Comparison of ENCODE assay signal across 15 cellular contexts in the genomic region with DNA sequence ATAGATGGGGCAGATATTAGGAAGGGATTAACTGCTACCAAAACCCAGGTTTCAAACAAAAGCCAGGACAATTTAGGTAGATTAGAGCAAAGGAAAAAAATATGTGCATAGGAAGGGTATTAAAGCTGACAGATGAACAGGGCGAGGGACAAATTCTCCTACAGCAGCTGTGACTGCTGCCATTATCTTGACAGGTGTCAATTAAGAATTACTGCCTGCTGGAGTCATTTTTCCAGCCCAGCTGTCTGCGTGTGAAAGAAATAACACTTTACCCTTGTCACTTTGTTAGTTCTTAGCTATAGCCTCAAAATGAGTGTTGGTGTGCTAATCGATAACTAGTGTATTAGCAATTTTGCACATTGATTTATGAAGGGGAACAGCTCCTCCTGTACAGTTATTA. TPM values are rescaled to one million over a fixed set of nuclear protein-coding genes. Genes with fewer than 3 reads are reported as not detected.
A peak's percentile ranks its signal among the peaks of the same experiment; 100 is the strongest.
DNase-seq lines count a peak whose midpoint lies in the region; ATAC-seq and TF ChIP-seq lines count a peak whose summit lies in the region.
"Had no signal": no experiment of that assay in that cellular context is flagged by ENCODE, and none has a peak within 500 bp of the region (broad histone marks: within the 10 kb centered on the region; RNA-seq: fewer than 3 reads in every experiment).

No MANE protein-coding gene starts in this region.

- peak overlapping the region; percentile 87 for H3K27ac Mint-ChIP-seq in central memory CD8-positive, alpha-beta T cell (ENCODE audit: low read depth)
- H3K27ac Mint-ChIP-seq: memory B cell had no signal

- no peaks in the 10 kb centered on the region for H3F3A ChIP-seq in neural cell (ENCODE audit: insufficient read depth, low read length, poor library complexity, severe bottlenecking)

- peak; percentile 97 for TF ChIP-seq EP300 in neural cell (conservative IDR thresholded peaks at IDR 0.05; ENCODE audit: poor library complexity, severe bottlenecking)

- peak overlapping the region; percentile 47 for H3K4me2 ChIP-seq in neural cell (ENCODE audit: low read length)

- peaks cover 6% of the 10 kb centered on the region for H3K36me3 Mint-ChIP-seq in central memory CD8-positive, alpha-beta T cell (ENCODE audit: insufficient read depth)
- H3K36me3 Mint-ChIP-seq: memory B cell had no signal

- no peak overlapping the region for H2AFZ ChIP-seq in neural cell (ENCODE audit: low read depth, low read length)

- no peak overlapping the region for H3K4me3 Mint-ChIP-seq in central memory CD8-positive, alpha-beta T cell
- H3K4me3 Mint-ChIP-seq: activated CD4-positive, alpha-beta T cell treated with anti-CD3 and anti-CD28 coated beads, Interleukin-2, amount 10 ng/mL, durations not matched to agents 7 days and 5 days; memory B cell had no signal

- no peaks in the 10 kb centered on the region for H4K20me1 ChIP-seq in neural cell (ENCODE audit: insufficient read depth)

- no peak for TF ChIP-seq RAD21 in neural cell (conservative IDR thresholded peaks at IDR 0.05)

- H3K27me3 Mint-ChIP-seq in central memory CD8-positive, alpha-beta T cell: no peaks in the 10 kb centered on the region
- H3K27me3 Mint-ChIP-seq: activated CD4-positive, alpha-beta T cell treated with anti-CD3 and anti-CD28 coated beads, Interleukin-2, amount 10 ng/mL, durations not matched to agents 7 days and 5 days; memory B cell had no signal

- no peaks in the 10 kb centered on the region for H3K79me2 ChIP-seq in neural cell (replicated peaks; ENCODE audit: insufficient read depth, low read length)

- H3K9me2 ChIP-seq in neural cell (ENCODE audit: insufficient read depth, low read length): no peaks in the 10 kb centered on the region

- peak; percentile 73 for DNase-seq in DMS 273 (lab: John Stamatoyannopoulos, UW; ENCODE audit: unreplicated experiment)
- peak; percentile 28 for DNase-seq in NCI-H1417 treated with DMSO at 0.1 percent for 48 hours (lab: John Stamatoyannopoulos, UW)
- DNase-seq in central memory CD8-positive, alpha-beta T cell (ENCODE audit: low spot score in 2 of 2): no peak
- no peak for DNase-seq in activated CD4-positive, alpha-beta T cell treated with anti-CD3 and anti-CD28 coated beads, Interleukin-2, amount 50 U/mL, for 48 hours
- DNase-seq in activated T-cell treated with anti-CD3 and anti-CD28 coated beads, Interleukin-2, amount 50 U/mL, for 1 hour: no peak
- no peak for DNase-seq in activated CD4-positive, alpha-beta T cell treated with anti-CD3 and anti-CD28 coated beads for 1 hour
- no peak for DNase-seq in amygdala (lab: John Stamatoyannopoulos, UW)
- DNase-seq: activated CD4-positive, alpha-beta T cell treated with anti-CD3 and anti-CD28 coated beads, Interleukin-2, amount 10 ng/mL, durations not matched to agents 7 days and 5 days; DMS79 treated with DMSO at 0.1 percent for 48 hours; MM.1S; NCI-H345; pancreas; tibial artery had no signal

- H3K4me1 Mint-ChIP-seq in central memory CD8-positive, alpha-beta T cell: peaks cover 64% of the 10 kb centered on the region

- no peaks in the 10 kb centered on the region for H3K36me3 ChIP-seq in neural cell (ENCODE audit: insufficient read depth, low read length)
- H3K36me3 ChIP-seq: pancreas, tibial artery had no signal

- H3K27ac ChIP-seq in neural cell (ENCODE audit: low read length): no peak overlapping the region
- H3K27ac ChIP-seq: tibial artery had no signal

- no peaks in the 10 kb centered on the region for H3K9me3 Mint-ChIP-seq in central memory CD8-positive, alpha-beta T cell
- H3K9me3 Mint-ChIP-seq: activated CD4-positive, alpha-beta T cell treated with anti-CD3 and anti-CD28 coated beads, Interleukin-2, amount 10 ng/mL, durations not matched to agents 7 days and 5 days; memory B cell had no signal

- H3K9me3 ChIP-seq in neural cell (ENCODE audit: low read length): no peaks in the 10 kb centered on the region
- H3K9me3 ChIP-seq: pancreas, tibial artery had no signal

- no peak overlapping the region for H3K9ac ChIP-seq in neural cell (ENCODE audit: low read length)

- peak overlapping the region; percentile 13 for H3K4me3 ChIP-seq in neural cell (ENCODE audit: low read length)
- H3K4me3 ChIP-seq: pancreas, tibial artery had no signal

- no peak for ATAC-seq in central memory CD8-positive, alpha-beta T cell (replicated peaks; ENCODE audit: extremely low read depth, poor library complexity, severe bottlenecking)
- ATAC-seq: pancreas had no signal

- H3K27me3 ChIP-seq in neural cell (ENCODE audit: insufficient read depth, low read depth, low read length): peaks cover 27% of the 10 kb centered on the region
- H3K27me3 ChIP-seq: pancreas, tibial artery had no signal

- no peak for TF ChIP-seq CTCF in neural cell (IDR thresholded peaks at IDR 0.05; ENCODE audit: poor library complexity, severe bottlenecking)

TF ChIP-seq in neural cell, 6 proteins besides CTCF, POLR2A, EP300 and RAD21:
- TF ChIP-seq, protein P1, sequence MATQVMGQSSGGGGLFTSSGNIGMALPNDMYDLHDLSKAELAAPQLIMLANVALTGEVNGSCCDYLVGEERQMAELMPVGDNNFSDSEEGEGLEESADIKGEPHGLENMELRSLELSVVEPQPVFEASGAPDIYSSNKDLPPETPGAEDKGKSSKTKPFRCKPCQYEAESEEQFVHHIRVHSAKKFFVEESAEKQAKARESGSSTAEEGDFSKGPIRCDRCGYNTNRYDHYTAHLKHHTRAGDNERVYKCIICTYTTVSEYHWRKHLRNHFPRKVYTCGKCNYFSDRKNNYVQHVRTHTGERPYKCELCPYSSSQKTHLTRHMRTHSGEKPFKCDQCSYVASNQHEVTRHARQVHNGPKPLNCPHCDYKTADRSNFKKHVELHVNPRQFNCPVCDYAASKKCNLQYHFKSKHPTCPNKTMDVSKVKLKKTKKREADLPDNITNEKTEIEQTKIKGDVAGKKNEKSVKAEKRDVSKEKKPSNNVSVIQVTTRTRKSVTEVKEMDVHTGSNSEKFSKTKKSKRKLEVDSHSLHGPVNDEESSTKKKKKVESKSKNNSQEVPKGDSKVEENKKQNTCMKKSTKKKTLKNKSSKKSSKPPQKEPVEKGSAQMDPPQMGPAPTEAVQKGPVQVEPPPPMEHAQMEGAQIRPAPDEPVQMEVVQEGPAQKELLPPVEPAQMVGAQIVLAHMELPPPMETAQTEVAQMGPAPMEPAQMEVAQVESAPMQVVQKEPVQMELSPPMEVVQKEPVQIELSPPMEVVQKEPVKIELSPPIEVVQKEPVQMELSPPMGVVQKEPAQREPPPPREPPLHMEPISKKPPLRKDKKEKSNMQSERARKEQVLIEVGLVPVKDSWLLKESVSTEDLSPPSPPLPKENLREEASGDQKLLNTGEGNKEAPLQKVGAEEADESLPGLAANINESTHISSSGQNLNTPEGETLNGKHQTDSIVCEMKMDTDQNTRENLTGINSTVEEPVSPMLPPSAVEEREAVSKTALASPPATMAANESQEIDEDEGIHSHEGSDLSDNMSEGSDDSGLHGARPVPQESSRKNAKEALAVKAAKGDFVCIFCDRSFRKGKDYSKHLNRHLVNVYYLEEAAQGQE (IDR thresholded peaks at IDR 0.05; ENCODE audit: borderline replicate concordance): peak; percentile 68
- no peak for TF ChIP-seq MXI1 (conservative IDR thresholded peaks at IDR 0.05; ENCODE audit: poor library complexity, severe bottlenecking)
- TF ChIP-seq POLR2AphosphoS5 (IDR thresholded peaks at IDR 0.05): peak; percentile 87
- no peak for TF ChIP-seq SMC3 (conservative IDR thresholded peaks at IDR 0.05; ENCODE audit: poor library complexity)

RNA-seq across cellular contexts. Expression of a gene that starts 7.5 kb away (rescaled TPM):
- 0.40 and 1.1 TPM in 2 replicates for polyA plus RNA-seq in neural cell
- polyA minus RNA-seq in neural cell: 0.93 and 1.5 TPM in 2 replicates

RNA-seq across cellular contexts. Expression of a gene that starts 9.1 kb away (rescaled TPM):
- polyA plus RNA-seq in neural cell: 2.9 and 5.9 TPM in 2 replicates
- polyA minus RNA-seq in neural cell: 3.7 and 5.8 TPM in 2 replicates

Comparison
In these comparisons a context has a peak if more than half of its experiments do, and no peak if none do; other contexts are left out.
1. DNase-seq: peak in DMS 273 (single experiment) and NCI-H1417 treated with DMSO at 0.1 percent for 48 hours (single experiment); none in central memory CD8-positive, alpha-beta T cell (0 of 2), activated CD4-positive, alpha-beta T cell treated with anti-CD3 and anti-CD28 coated beads, Interleukin-2, amount 50 U/mL, for 48 hours (0 of 2), activated T-cell treated with anti-CD3 and anti-CD28 coated beads, Interleukin-2, amount 50 U/mL, for 1 hour (single experiment), activated CD4-positive, alpha-beta T cell treated with anti-CD3 and anti-CD28 coated beads for 1 hour (single experiment) and amygdala (0 of 56).